ENCODE assay signal across 1 cellular context in the genomic region with DNA sequence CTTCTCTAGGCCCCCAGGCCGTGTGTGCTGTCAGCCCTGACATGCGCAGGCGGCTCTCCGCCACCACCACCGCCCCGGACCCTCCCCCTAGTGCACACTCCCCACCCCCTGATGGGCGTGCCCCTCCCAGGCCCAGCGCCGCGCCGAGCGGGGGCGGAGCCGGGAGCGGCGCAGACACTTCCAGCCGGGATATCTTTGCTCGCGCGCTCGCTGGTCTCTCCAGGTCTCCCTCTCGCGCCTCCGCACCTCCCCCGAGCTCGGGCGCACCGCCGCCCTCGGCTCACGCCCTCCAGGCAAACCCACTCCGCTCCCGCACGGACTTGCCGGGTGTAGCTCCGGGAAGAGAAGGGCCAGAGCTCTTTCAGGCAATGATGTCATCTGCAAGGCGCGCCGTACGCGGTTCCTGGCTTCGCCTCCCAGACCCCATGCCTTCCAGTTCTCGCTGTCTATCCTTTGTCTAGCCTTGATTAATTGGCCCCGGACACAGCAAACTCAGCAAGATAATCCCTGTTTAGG.
TF ChIP-seq lines count a peak whose summit lies in the region.

SCN3B (minus strand) TSS at position 59 of the 516 bp plus-strand sequence. CDS start 823 bp downstream, outside the sequence.

TF ChIP-seq in K562, 482 proteins besides CTCF, POLR2A, EP300 and RAD21 (continued from another document):
- TF ChIP-seq, protein P1, sequence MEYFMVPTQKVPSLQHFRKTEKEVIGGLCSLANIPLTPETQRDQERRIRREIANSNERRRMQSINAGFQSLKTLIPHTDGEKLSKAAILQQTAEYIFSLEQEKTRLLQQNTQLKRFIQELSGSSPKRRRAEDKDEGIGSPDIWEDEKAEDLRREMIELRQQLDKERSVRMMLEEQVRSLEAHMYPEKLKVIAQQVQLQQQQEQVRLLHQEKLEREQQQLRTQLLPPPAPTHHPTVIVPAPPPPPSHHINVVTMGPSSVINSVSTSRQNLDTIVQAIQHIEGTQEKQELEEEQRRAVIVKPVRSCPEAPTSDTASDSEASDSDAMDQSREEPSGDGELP (CRISPR knock-in tag; IDR thresholded peaks at IDR 0.05; ENCODE audit: borderline replicate concordance): 0 out of 2 replicates have a peak, but pooled peaks have one; percentile 16
- TF ChIP-seq CXXC5 (CRISPR knock-in tag; IDR thresholded peaks at IDR 0.05) (peak; percentile 39; the same call in 1 of the 2 replicates), ID3 (CRISPR knock-in tag; IDR thresholded peaks at IDR 0.05) (no peak), ID3 (tag; IDR thresholded peaks at IDR 0.05) (no peak), ERF (CRISPR knock-in tag; IDR thresholded peaks at IDR 0.05) (no peak), SP1 (CRISPR knock-in tag; IDR thresholded peaks at IDR 0.05) (0 out of 2 replicates have a peak, but pooled peaks have one; percentile 26), JUND (IDR thresholded peaks at IDR 0.05; ENCODE audit: borderline replicate concordance, low read depth, low read length) (no peak), JUND (tag; IDR thresholded peaks at IDR 0.05; ENCODE audit: borderline replicate concordance, low read depth, low read length) (0 out of 3 replicates have a peak, but pooled peaks have one; percentile 30), MXI1 (IDR thresholded peaks at IDR 0.05; ENCODE audit: low read depth, low read length) (no peak), KHSRP (IDR thresholded peaks at IDR 0.05) (no peak), FOS (IDR thresholded peaks at IDR 0.05; ENCODE audit: extremely low read depth, insufficient read length) (no peak), COPS2 (conservative IDR thresholded peaks at IDR 0.05) (no peak), U2AF2 (optimal IDR thresholded peaks at IDR 0.05; ENCODE audit: low read depth, low read length) (no peak), ZKSCAN3 (CRISPR knock-in tag; IDR thresholded peaks at IDR 0.05) (no peak), NR2F6 (CRISPR knock-in tag; IDR thresholded peaks at IDR 0.05) (no peak), ATF7 (IDR thresholded peaks at IDR 0.05) (peak; percentile 81), TCF7L2 (IDR thresholded peaks at IDR 0.05; ENCODE audit: low read depth, low read length) (no peak)
- TF ChIP-seq, protein P2, sequence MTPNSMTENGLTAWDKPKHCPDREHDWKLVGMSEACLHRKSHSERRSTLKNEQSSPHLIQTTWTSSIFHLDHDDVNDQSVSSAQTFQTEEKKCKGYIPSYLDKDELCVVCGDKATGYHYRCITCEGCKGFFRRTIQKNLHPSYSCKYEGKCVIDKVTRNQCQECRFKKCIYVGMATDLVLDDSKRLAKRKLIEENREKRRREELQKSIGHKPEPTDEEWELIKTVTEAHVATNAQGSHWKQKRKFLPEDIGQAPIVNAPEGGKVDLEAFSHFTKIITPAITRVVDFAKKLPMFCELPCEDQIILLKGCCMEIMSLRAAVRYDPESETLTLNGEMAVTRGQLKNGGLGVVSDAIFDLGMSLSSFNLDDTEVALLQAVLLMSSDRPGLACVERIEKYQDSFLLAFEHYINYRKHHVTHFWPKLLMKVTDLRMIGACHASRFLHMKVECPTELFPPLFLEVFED (CRISPR knock-in tag; conservative IDR thresholded peaks at IDR 0.05): no peak
TF ChIP-seq in K562: peak in this region for 11.
